In the genomic region with DNA sequence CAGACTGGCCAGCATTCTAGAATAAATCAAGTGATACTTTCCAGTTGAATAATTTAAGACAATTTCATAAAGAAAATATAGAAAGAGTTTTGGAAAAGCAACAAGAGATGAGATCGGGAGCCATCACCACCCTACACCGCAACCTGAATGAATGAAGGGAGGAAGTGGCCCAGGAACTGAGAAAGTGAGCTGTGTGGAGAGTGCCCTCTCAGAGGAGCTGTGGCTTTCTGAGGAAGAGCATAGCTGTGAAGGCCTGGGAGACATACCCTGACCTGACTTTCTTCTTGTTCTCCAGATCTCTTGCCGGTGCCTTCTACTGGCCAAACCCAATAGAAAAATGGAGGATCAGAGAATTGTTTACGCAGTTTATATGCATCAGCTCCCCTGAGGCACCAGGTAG, we compare ENCODE assay signal across 18 cellular contexts.
"Had no signal": no experiment of that assay in that cellular context is flagged by ENCODE, and none has a peak within 500 bp of the region (broad histone marks: within the 10 kb centered on the region; RNA-seq: fewer than 3 reads in every experiment).

No MANE protein-coding gene starts in this region.

- H3K9me3 ChIP-seq: SJCRH30 had no signal

- ATAC-seq: Right ventricle myocardium inferior, SK-N-SH treated with all-trans-retinoic acid at 6 μM for 48 hours had no signal

- H3K27me3 ChIP-seq: SJCRH30 had no signal

- H3K36me3 ChIP-seq: SJCRH30 had no signal

- DNase-seq: Karpas-422, MV-4-11, NCI-H1048, NCI-H1105, NCI-H1417, NCI-H1436 treated with DMSO at 0.1 percent for 48 hours, NCI-H1694, NCI-H187 treated with DMSO at 0.1 percent for 48 hours, NCI-H2029 treated with DMSO at 0.1 percent for 48 hours, NCI-H2227 treated with DMSO at 0.1 percent for 48 hours, NCI-H524, NCI-H526 treated with DMSO at 0.1 percent for 48 hours, NCI-H748 treated with DMSO at 0.1 percent for 48 hours, SHP77 treated with DMSO at 0.1 percent for 48 hours, SJCRH30 had no signal

- H3K4me1 ChIP-seq: SJCRH30 had no signal

- H3K27ac ChIP-seq: HL-60, SJCRH30 had no signal

- H3K4me3 ChIP-seq: SJCRH30 had no signal
